9 cellular contexts compared by ENCODE assay signal in the genomic region with DNA sequence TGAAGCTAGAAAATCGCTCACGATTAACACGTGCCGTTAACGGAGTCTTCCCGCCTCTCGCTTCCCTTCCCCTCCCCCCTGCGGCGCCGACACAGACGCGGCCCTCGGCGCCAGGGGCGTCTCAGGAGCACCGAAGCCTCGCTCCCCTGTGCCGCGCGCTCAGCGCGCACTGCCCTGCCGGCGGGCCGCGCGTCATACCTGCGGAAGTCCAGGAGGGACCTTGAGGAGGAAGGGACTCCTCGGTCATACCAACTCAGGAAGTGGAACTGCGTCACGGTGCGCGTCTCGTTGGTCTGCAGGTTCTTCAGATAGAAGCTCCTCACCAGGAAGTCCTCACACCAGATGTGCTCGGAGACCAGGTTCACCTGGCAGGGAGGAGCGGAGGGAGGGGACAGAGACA.
A peak's percentile ranks its signal among the peaks of the same experiment; 100 is the strongest.
DNase-seq lines count a peak whose midpoint lies in the region; ATAC-seq and TF ChIP-seq lines count a peak whose summit lies in the region.
"Had no signal": no experiment of that assay in that cellular context is flagged by ENCODE, and none has a peak within 500 bp of the region (broad histone marks: within the 10 kb centered on the region; RNA-seq: fewer than 3 reads in every experiment).

No MANE protein-coding gene starts in this region.

- no peaks in the 10 kb centered on the region for H3K36me3 Mint-ChIP-seq in activated naive CD8-positive, alpha-beta T cell

- peak overlapping the region in 2 of 10 experiments; percentile 33 to 41; a peak in 3 of 20 replicates for H3K4me3 ChIP-seq in BLaER1 treated with 17β-estradiol and CSF1 and Interleukin-3, amounts not matched to agents 10 nM and 100 nM
- H3K4me3 ChIP-seq in PC-3 (ENCODE audit: low read length), result no peak overlapping the region
- H3K4me3 ChIP-seq: ascending aorta had no signal

- no peaks in the 10 kb centered on the region for H3F3A ChIP-seq in PC-3 (ENCODE audit: low read length, unreplicated experiment)

- no peaks in the 10 kb centered on the region for H3K27me3 Mint-ChIP-seq in activated naive CD8-positive, alpha-beta T cell

- H3K9me2 ChIP-seq in PC-3 (replicated peaks; ENCODE audit: low read length), result no peaks in the 10 kb centered on the region

- no peak overlapping the region for H2AFZ ChIP-seq in PC-3 (ENCODE audit: low read length)

- H3K36me3 ChIP-seq in BLaER1 treated with 17β-estradiol and CSF1 and Interleukin-3, amounts not matched to agents 10 nM and 100 nM, result no peaks in the 10 kb centered on the region
- H3K36me3 ChIP-seq in PC-3 (ENCODE audit: low read depth, low read length), result no peaks in the 10 kb centered on the region
- H3K36me3 ChIP-seq: ascending aorta had no signal

- no peaks in the 10 kb centered on the region for H3K79me2 ChIP-seq in PC-3 (ENCODE audit: low read length)

- no peaks in the 10 kb centered on the region for H3K9me3 Mint-ChIP-seq in activated naive CD8-positive, alpha-beta T cell (ENCODE audit: low read depth)

- H4K20me1 ChIP-seq in BLaER1 treated with 17β-estradiol and CSF1 and Interleukin-3, amounts not matched to agents 10 nM and 100 nM, result no peaks in the 10 kb centered on the region
- no peaks in the 10 kb centered on the region for H4K20me1 ChIP-seq in PC-3 (ENCODE audit: low read length)

- peaks cover 24% of the 10 kb centered on the region for H3K4me1 Mint-ChIP-seq in activated naive CD8-positive, alpha-beta T cell (ENCODE audit: low read depth)

- H3K4me3 Mint-ChIP-seq in activated naive CD8-positive, alpha-beta T cell, result peak overlapping the region; percentile 81

- BruUV-seq in PC-3 (replicated peaks; lab: Mats Ljungman, UMichigan), result no TSS peak

- peak overlapping the region; percentile 74 for H3K27ac Mint-ChIP-seq in activated naive CD8-positive, alpha-beta T cell

- no peak overlapping the region for H3K27ac ChIP-seq in BLaER1 treated with 17β-estradiol and CSF1 and Interleukin-3, amounts not matched to agents 10 nM and 100 nM
- no peak overlapping the region for H3K27ac ChIP-seq in PC-3 (ENCODE audit: low read length)
- H3K27ac ChIP-seq: ascending aorta had no signal

- peaks cover 0 to 9% (median 0%) of the 10 kb centered on the region in 11 experiments; a peak in 7 of 22 replicates for H3K27me3 ChIP-seq in BLaER1 treated with 17β-estradiol and CSF1 and Interleukin-3, amounts not matched to agents 10 nM and 100 nM
- no peaks in the 10 kb centered on the region for H3K27me3 ChIP-seq in PC-3 (ENCODE audit: low read length)
- H3K27me3 ChIP-seq: ascending aorta had no signal

- intact Hi-C loops in PC-3 (cut with micrococcal nuclease), result no loop called here

- peaks cover 0 to 8% (median 0%) of the 10 kb centered on the region in 11 experiments; a peak in 5 of 22 replicates for H3K9me3 ChIP-seq in BLaER1 treated with 17β-estradiol and CSF1 and Interleukin-3, amounts not matched to agents 10 nM and 100 nM (replicated peaks in 1 of 11)
- no peaks in the 10 kb centered on the region for H3K9me3 ChIP-seq in PC-3 (ENCODE audit: low read length)
- H3K9me3 ChIP-seq: ascending aorta had no signal

- CTCF ChIA-PET in PC-3 (lab: Charles Lee), result interaction anchor here (0.5 kb wide), 1 partner anchor 139 kb away, joined by 3 read pairs; no protein-coding TSS in a partner anchor

- no peak overlapping the region for H3K9ac ChIP-seq in BLaER1 treated with 17β-estradiol and CSF1 and Interleukin-3, amounts not matched to agents 10 nM and 100 nM
- no peak overlapping the region for H3K9ac ChIP-seq in PC-3 (ENCODE audit: low read length)

- peak; percentile 79 to 81 for ATAC-seq in activated CD4-positive, CD25-positive, alpha-beta regulatory T cell treated with anti-CD3 and anti-CD28 coated beads, Interleukin-2, amount 50 U/mL, for 24 hours
- ATAC-seq in GM19035 (IDR thresholded peaks at IDR 0.05; ENCODE audit: unreplicated experiment), result no peak
- no peak for ATAC-seq in PC-3

- H3K4me1 ChIP-seq in BLaER1 treated with 17β-estradiol and CSF1 and Interleukin-3, amounts not matched to agents 10 nM and 100 nM, result peaks cover 0 to 15% (median 9%) of the 10 kb centered on the region in 10 experiments; a peak in 10 of 20 replicates
- H3K4me1 ChIP-seq in PC-3 (ENCODE audit: insufficient read depth, low read length), result no peaks in the 10 kb centered on the region
- H3K4me1 ChIP-seq: ascending aorta had no signal

- TF ChIP-seq CTCF in PC-3 (conservative IDR thresholded peaks at IDR 0.05; ENCODE audit: low read depth, low read length), result no peak

- DNase-seq in stimulated activated CD4-positive, alpha-beta T cell treated with anti-CD3 and anti-CD28 coated beads, Interleukin-15, amount 100 ng/mL, for 1 hour (ENCODE audit: low read depth in 1 of 2, low spot score in 1 of 2), result peak; percentile 11 to 39
- DNase-seq in SW 1271 (lab: John Stamatoyannopoulos, UW) (no peak), NCI-H748 (lab: John Stamatoyannopoulos, UW; ENCODE audit: unreplicated experiment) (no peak), PC-3 (no peak)

- peak overlapping the region; percentile 13 to 67 (median 52); a peak in 20 of 22 replicates for H3K4me2 ChIP-seq in BLaER1 treated with 17β-estradiol and CSF1 and Interleukin-3, amounts not matched to agents 10 nM and 100 nM
- no peak overlapping the region for H3K4me2 ChIP-seq in PC-3 (ENCODE audit: low read length)

- POLR2A ChIA-PET in PC-3 (lab: Charles Lee; ENCODE audit: unreplicated experiment), result no interaction called here

Comparison
In these comparisons a context has a peak if more than half of its experiments do, and no peak if none do; other contexts are left out.
1. ATAC-seq: peak in activated CD4-positive, CD25-positive, alpha-beta regulatory T cell treated with anti-CD3 and anti-CD28 coated beads, Interleukin-2, amount 50 U/mL, for 24 hours (2 of 2); none in GM19035 (single experiment) and PC-3 (single experiment).
2. DNase-seq: peak in stimulated activated CD4-positive, alpha-beta T cell treated with anti-CD3 and anti-CD28 coated beads, Interleukin-15, amount 100 ng/mL, for 1 hour (2 of 2); none in SW 1271 (0 of 2), NCI-H748 (single experiment) and PC-3 (single experiment).